ENCODE assay signal across 13 cellular contexts in the genomic region with DNA sequence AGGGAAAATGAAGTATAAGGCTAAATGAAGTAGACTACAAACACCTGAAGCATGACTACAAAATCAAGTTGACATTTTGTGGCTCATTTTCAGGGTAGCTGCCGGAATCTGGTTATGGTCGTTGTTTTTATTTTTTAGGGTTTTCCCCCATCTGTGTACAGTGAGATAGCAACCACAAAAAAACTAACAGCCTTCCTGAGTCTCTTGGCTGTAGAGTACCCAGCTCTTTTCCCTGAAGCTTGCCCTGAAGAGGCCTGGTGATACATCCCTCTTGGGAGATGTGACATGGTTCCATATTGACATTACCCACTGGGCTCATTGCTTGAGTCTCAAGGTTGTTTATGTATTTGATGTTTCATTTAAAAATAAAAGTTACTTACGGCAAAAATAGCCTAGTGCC.
A peak's percentile ranks its signal among the peaks of the same experiment; 100 is the strongest.
DNase-seq lines count a peak whose midpoint lies in the region; ATAC-seq, FAIRE-seq and TF ChIP-seq lines count a peak whose summit lies in the region.
"Had no signal": no experiment of that assay in that cellular context is flagged by ENCODE, and none has a peak within 500 bp of the region (broad histone marks: within the 10 kb centered on the region; RNA-seq: fewer than 3 reads in every experiment).

No MANE protein-coding gene starts in this region.

- DNase-seq in GM12892 (ENCODE audit: insufficient read length) (no peak), naive B cell (peak; percentile 44), SW 1271 (lab: John Stamatoyannopoulos, UW) (no peak), nucleus accumbens (lab: John Stamatoyannopoulos, UW) (no peak), sciatic nerve (ENCODE audit: low spot score) (no peak)
- no peak for DNase-seq in activated effector memory CD4-positive, alpha-beta T cell treated with Interleukin-2 at 50 U/mL for 16 hours
- DNase-seq: kidney; NCI-H526 treated with DMSO at 0.1 percent for 48 hours; stimulated activated CD4-positive, alpha-beta T cell treated with anti-CD3 and anti-CD28 coated beads, Interleukin-4, amount 100 ng/mL, for 4 hours; trophoblast cell had no signal

- TF ChIP-seq POLR2A in GM12892 (IDR thresholded peaks at IDR 0.05; ENCODE audit: low read depth, low read length): no peak

- H3K4me3 Mint-ChIP-seq in IgD-negative memory B cell (peak overlapping the region; percentile 21 to 87 (median 64)), naive B cell (peak overlapping the region in 6 of 8 donors; percentile 32 to 83 (median 76))

- H3K4me1 Mint-ChIP-seq in IgD-negative memory B cell (peaks cover 53 to 63% (median 61%) of the 10 kb centered on the region in 3 donors), naive B cell (peaks cover 71 to 96% (median 82%) of the 10 kb centered on the region in 3 donors)

- no peaks in the 10 kb centered on the region for H3K36me3 Mint-ChIP-seq in IgD-negative memory B cell
- no peaks in the 10 kb centered on the region for H3K36me3 Mint-ChIP-seq in naive B cell

- H3K27ac Mint-ChIP-seq in IgD-negative memory B cell: peak overlapping the region; percentile 56 to 92 (median 86)
- H3K27ac Mint-ChIP-seq in naive B cell: peak overlapping the region; percentile 81 to 96 (median 92)

- intact Hi-C loops in sciatic nerve (cut with DNase I): no loop called here

- no peaks in the 10 kb centered on the region for H3K27me3 Mint-ChIP-seq in IgD-negative memory B cell
- H3K27me3 Mint-ChIP-seq in naive B cell: no peaks in the 10 kb centered on the region

- peak; percentile 48 for ATAC-seq in GM21447 (IDR thresholded peaks at IDR 0.05; ENCODE audit: unreplicated experiment)
- peak; percentile 78 to 81 for ATAC-seq in naive B cell (ENCODE audit: low read depth in 2 of 2)
- no peak for ATAC-seq in sciatic nerve

- H3K9me3 Mint-ChIP-seq in IgD-negative memory B cell (peaks cover 0 to 8% (median 0%) of the 10 kb centered on the region in 3 donors), naive B cell (peaks cover 0 to 12% (median 2%) of the 10 kb centered on the region in 7 donors)

- peak; percentile 88 for FAIRE-seq in GM12892 (lab: Jason Lieb, UNC)
- FAIRE-seq: D721Med, kidney had no signal
